8 cellular contexts compared by ENCODE assay signal in genomic region chr17:9240659-9241370, GRCh38.
DNase-seq lines count a peak whose midpoint lies in the region; FAIRE-seq lines count a peak whose summit lies in the region.

No MANE protein-coding gene starts in this region.

- peak overlapping the region; percentile 99 for H3K27ac ChIP-seq in rectal smooth muscle tissue (ENCODE audit: low read depth, low read length)

- H3K27me3 ChIP-seq in adipocyte (replicated peaks; ENCODE audit: control insufficient read depth, insufficient read depth, low read length) (no peaks in the 10 kb centered on the region), rectal smooth muscle tissue (ENCODE audit: control insufficient read depth, insufficient read depth, low read length) (no peaks in the 10 kb centered on the region)

- peak; percentile 32 for DNase-seq in H4 (ENCODE audit: low spot score)
- DNase-seq in adipocyte (ENCODE audit: low read depth): peak; percentile 19
- peak; percentile 88 for DNase-seq in hepatic stellate cell (ENCODE audit: low spot score)
- DNase-seq in urothelium cell line (ENCODE audit: low spot score): no peak
- no peak for DNase-seq in dedifferentiated amniotic fluid mesenchymal stem cell (ENCODE audit: extremely low spot score)
- no peak for DNase-seq in NCI-H146 (lab: John Stamatoyannopoulos, UW)
- DNase-seq in central memory CD4-positive, alpha-beta T cell: no peak

- H3K9ac ChIP-seq in adipocyte (ENCODE audit: low read length) (peak overlapping the region; percentile 70), rectal smooth muscle tissue (ENCODE audit: low read length) (peak overlapping the region; percentile 75)

- FAIRE-seq in urothelium cell line (lab: Jason Lieb, UNC): no peak

- H3K4me1 ChIP-seq in adipocyte (ENCODE audit: control insufficient read depth, insufficient read depth, low read length) (peaks cover 44% of the 10 kb centered on the region), rectal smooth muscle tissue (ENCODE audit: control insufficient read depth, insufficient read depth, low read length) (peaks cover 37% of the 10 kb centered on the region)

- no peaks in the 10 kb centered on the region for H3K36me3 ChIP-seq in adipocyte (ENCODE audit: control insufficient read depth, insufficient read depth, low read length, severe bottlenecking)
- no peaks in the 10 kb centered on the region for H3K36me3 ChIP-seq in rectal smooth muscle tissue (ENCODE audit: control insufficient read depth, insufficient read depth, low read length)

- H3K9me3 ChIP-seq in adipocyte (ENCODE audit: control insufficient read depth, low read length): no peaks in the 10 kb centered on the region

- H3K4me3 ChIP-seq in adipocyte (ENCODE audit: low read length) (peak overlapping the region; percentile 42), rectal smooth muscle tissue (ENCODE audit: low read length) (peak overlapping the region; percentile 66)

Comparison
In these comparisons a context has a peak if more than half of its experiments do, and no peak if none do; other contexts are left out.
1. DNase-seq: peak in H4 (single experiment), adipocyte (single experiment) and hepatic stellate cell (single experiment); none in urothelium cell line (single experiment), dedifferentiated amniotic fluid mesenchymal stem cell (single experiment), NCI-H146 (single experiment) and central memory CD4-positive, alpha-beta T cell (single experiment).